In the genomic region with DNA sequence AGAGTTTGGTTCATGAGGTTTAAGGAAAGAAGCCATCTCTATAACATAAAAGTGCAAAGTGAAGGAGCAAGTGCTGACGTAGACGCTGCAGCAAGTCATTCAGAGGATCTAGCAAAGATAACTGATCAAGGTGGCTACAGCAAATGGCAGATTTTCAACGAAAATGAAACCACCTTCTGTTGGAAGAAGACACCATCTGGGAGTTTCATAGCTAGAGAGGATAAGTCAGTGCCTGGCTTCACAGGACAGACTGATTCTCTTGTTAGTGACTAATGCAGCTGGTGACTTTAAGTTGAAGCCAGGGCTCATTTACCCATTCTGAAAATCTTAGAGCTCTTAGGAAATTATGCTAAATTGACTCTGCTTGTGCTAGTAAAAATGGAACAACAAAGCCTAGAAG, we compare ENCODE assay signal across 19 cellular contexts. TPM values are rescaled to one million over a fixed set of nuclear protein-coding genes. Genes with fewer than 3 reads are reported as not detected.
DNase-seq lines count a peak whose midpoint lies in the region; ATAC-seq and TF ChIP-seq lines count a peak whose summit lies in the region.
"Had no signal": no experiment of that assay in that cellular context is flagged by ENCODE, and none has a peak within 500 bp of the region (broad histone marks: within the 10 kb centered on the region; RNA-seq: fewer than 3 reads in every experiment).

No MANE protein-coding gene starts in this region.

- H4K8ac ChIP-seq in mesenchymal stem cell (ENCODE audit: low read length), result no peak overlapping the region

- H3K4ac ChIP-seq in mesenchymal stem cell (ENCODE audit: low read depth in 1 of 2, low read length in 2 of 2), result no peak overlapping the region

- peak overlapping the region; percentile 29 for H3K27ac ChIP-seq in mesenchymal stem cell (ENCODE audit: low read length, poor library complexity, severe bottlenecking)
- H3K27ac ChIP-seq: epithelial cell of prostate, PC-9, upper lobe of left lung had no signal

- H3K36me3 Mint-ChIP-seq in activated CD8-positive, alpha-beta T cell treated with anti-CD3 and anti-CD28 coated beads for 36 hours (ENCODE audit: low read depth), result no peaks in the 10 kb centered on the region
- no peaks in the 10 kb centered on the region for H3K36me3 Mint-ChIP-seq in activated CD8-positive, alpha-beta T cell treated with anti-CD3 and anti-CD28 coated beads, Interleukin-2, amount 10 ng/mL, durations not matched to agents 7 days and 5 days (ENCODE audit: low read depth)
- H3K36me3 Mint-ChIP-seq: stimulated activated memory B cell treated with anti-CD40 and anti-IgM and Interleukin-4, amounts not matched to agents 10 μg/mL and 1 μg/mL and 100 μg/mL, for 72 hours had no signal

- H3K18ac ChIP-seq in mesenchymal stem cell (ENCODE audit: low read depth in 1 of 2, low read length in 2 of 2), result no peak overlapping the region

- no peak for DNase-seq in activated CD8-positive, alpha-beta T cell treated with anti-CD3 and anti-CD28 coated beads for 36 hours
- no peak for DNase-seq in activated CD8-positive, alpha-beta T cell treated with anti-CD3 and anti-CD28 coated beads, Interleukin-2, amount 10 ng/mL, durations not matched to agents 7 days and 5 days
- no peak for DNase-seq in mesenchymal stem cell
- DNase-seq: ACHN; activated CD4-positive, alpha-beta T cell treated with anti-CD3 and anti-CD28 coated beads, Interleukin-2, amount 50 U/mL, for 48 hours; activated effector memory CD4-positive, alpha-beta T cell treated with Interleukin-2 at 50 U/mL for 16 hours; NCI-H2029 treated with DMSO at 0.1 percent for 48 hours; NCI-H69; PC-9; small intestine; upper lobe of left lung had no signal

- H2AK5ac ChIP-seq in mesenchymal stem cell (ENCODE audit: low read length, severe bottlenecking), result no peak overlapping the region

- H2BK120ac ChIP-seq in mesenchymal stem cell (ENCODE audit: low read depth, low read length), result no peak overlapping the region

- no peak overlapping the region for H3K27ac Mint-ChIP-seq in activated CD8-positive, alpha-beta T cell treated with anti-CD3 and anti-CD28 coated beads for 36 hours
- no peak overlapping the region for H3K27ac Mint-ChIP-seq in activated CD8-positive, alpha-beta T cell treated with anti-CD3 and anti-CD28 coated beads, Interleukin-2, amount 10 ng/mL, durations not matched to agents 7 days and 5 days
- H3K27ac Mint-ChIP-seq: stimulated activated memory B cell treated with anti-CD40 and anti-IgM and Interleukin-4, amounts not matched to agents 10 μg/mL and 1 μg/mL and 100 μg/mL, for 72 hours had no signal

- no peaks in the 10 kb centered on the region for H3K27me3 ChIP-seq in mesenchymal stem cell (ENCODE audit: control insufficient read depth in 1 of 2, insufficient read depth in 1 of 2, low read length in 2 of 2)
- H3K27me3 ChIP-seq: upper lobe of left lung had no signal

- no peak for TF ChIP-seq CTCF in activated CD8-positive, alpha-beta T cell treated with anti-CD3 and anti-CD28 coated beads for 36 hours (IDR thresholded peaks at IDR 0.05)

- ATAC-seq in activated CD8-positive, alpha-beta T cell treated with anti-CD3 and anti-CD28 coated beads for 36 hours, result peak; percentile 76
- no peak for ATAC-seq in activated CD8-positive, alpha-beta T cell treated with anti-CD3 and anti-CD28 coated beads, Interleukin-2, amount 10 ng/mL, durations not matched to agents 7 days and 5 days
- peak; percentile 50 for ATAC-seq in GM19463 (IDR thresholded peaks at IDR 0.05; ENCODE audit: unreplicated experiment)
- ATAC-seq in HG03108 (IDR thresholded peaks at IDR 0.05; ENCODE audit: unreplicated experiment), result peak; percentile 73
- no peak for ATAC-seq in HG02970 (IDR thresholded peaks at IDR 0.05; ENCODE audit: low FRiP score, unreplicated experiment)
- ATAC-seq in GM19324 (IDR thresholded peaks at IDR 0.05; ENCODE audit: low FRiP score, unreplicated experiment), result no peak
- no peak for ATAC-seq in HG02885 (IDR thresholded peaks at IDR 0.05; ENCODE audit: poor library complexity, unreplicated experiment)
- ATAC-seq: stimulated activated memory B cell treated with anti-CD40 and anti-IgM and Interleukin-4, amounts not matched to agents 10 μg/mL and 1 μg/mL and 100 μg/mL, for 72 hours had no signal

- H3K23ac ChIP-seq in mesenchymal stem cell (ENCODE audit: low read length in 2 of 2), result no peak overlapping the region

- H3K9me3 ChIP-seq in mesenchymal stem cell (ENCODE audit: control insufficient read depth, low read length), result peaks cover 21% of the 10 kb centered on the region

- POLR2A ChIA-PET in activated CD8-positive, alpha-beta T cell treated with anti-CD3 and anti-CD28 coated beads for 36 hours (lab: Charles Lee), result no interaction called here
- POLR2A ChIA-PET in activated CD8-positive, alpha-beta T cell treated with anti-CD3 and anti-CD28 coated beads, Interleukin-2, amount 10 ng/mL, durations not matched to agents 7 days and 5 days (lab: Charles Lee), result no interaction called here

- no peak overlapping the region for H2BK12ac ChIP-seq in mesenchymal stem cell (ENCODE audit: low read length in 2 of 2)

- CTCF ChIA-PET in activated CD8-positive, alpha-beta T cell treated with anti-CD3 and anti-CD28 coated beads for 36 hours (lab: Charles Lee), result interaction anchor here (1.0 to 1.9 kb wide), 3 partner anchors 26 to 89 kb away, joined by 3 to 9 read pairs (median 4); no protein-coding TSS in a partner anchor
- CTCF ChIA-PET in activated CD8-positive, alpha-beta T cell treated with anti-CD3 and anti-CD28 coated beads, Interleukin-2, amount 10 ng/mL, durations not matched to agents 7 days and 5 days (lab: Charles Lee), result interaction anchor here (1.1 to 1.4 kb wide), 3 partner anchors 58 to 94 kb away, joined by 3 to 7 read pairs (median 3); no protein-coding TSS in a partner anchor

- no peak overlapping the region for H3K4me3 ChIP-seq in mesenchymal stem cell (ENCODE audit: insufficient read depth in 1 of 2, low read depth in 1 of 2, low read length in 2 of 2)
- H3K4me3 ChIP-seq: PC-9, upper lobe of left lung had no signal

- H2AFZ ChIP-seq in mesenchymal stem cell (ENCODE audit: low read depth, low read length), result no peak overlapping the region
- H2AFZ ChIP-seq: PC-9 had no signal

- H3K9me3 Mint-ChIP-seq in activated CD8-positive, alpha-beta T cell treated with anti-CD3 and anti-CD28 coated beads for 36 hours, result peaks cover 12% of the 10 kb centered on the region
- H3K9me3 Mint-ChIP-seq in activated CD8-positive, alpha-beta T cell treated with anti-CD3 and anti-CD28 coated beads, Interleukin-2, amount 10 ng/mL, durations not matched to agents 7 days and 5 days (ENCODE audit: insufficient read depth), result no peaks in the 10 kb centered on the region

- H3K4me1 Mint-ChIP-seq in activated CD8-positive, alpha-beta T cell treated with anti-CD3 and anti-CD28 coated beads for 36 hours (ENCODE audit: low read depth), result peaks cover 8% of the 10 kb centered on the region
- peaks cover 3% of the 10 kb centered on the region for H3K4me1 Mint-ChIP-seq in activated CD8-positive, alpha-beta T cell treated with anti-CD3 and anti-CD28 coated beads, Interleukin-2, amount 10 ng/mL, durations not matched to agents 7 days and 5 days (ENCODE audit: low read depth)
- H3K4me1 Mint-ChIP-seq: stimulated activated memory B cell treated with anti-CD40 and anti-IgM and Interleukin-4, amounts not matched to agents 10 μg/mL and 1 μg/mL and 100 μg/mL, for 72 hours had no signal

- H3K27me3 Mint-ChIP-seq in activated CD8-positive, alpha-beta T cell treated with anti-CD3 and anti-CD28 coated beads for 36 hours, result peaks cover 13% of the 10 kb centered on the region
- H3K27me3 Mint-ChIP-seq in activated CD8-positive, alpha-beta T cell treated with anti-CD3 and anti-CD28 coated beads, Interleukin-2, amount 10 ng/mL, durations not matched to agents 7 days and 5 days (ENCODE audit: low read depth), result peaks cover 6% of the 10 kb centered on the region

- H3K36me3 ChIP-seq in mesenchymal stem cell (ENCODE audit: control insufficient read depth in 1 of 2, insufficient read depth in 2 of 2, low read depth in 1 of 2, low read length in 2 of 2), result no peaks in the 10 kb centered on the region
- H3K36me3 ChIP-seq: upper lobe of left lung had no signal

- intact Hi-C loops in activated CD8-positive, alpha-beta T cell treated with anti-CD3 and anti-CD28 coated beads for 36 hours (cut with micrococcal nuclease), result no loop called here

- WGBS in mesenchymal stem cell, result 73% methylated on average over 3 of the region's 3 CpGs

- no peak overlapping the region for H3K4me3 Mint-ChIP-seq in activated CD8-positive, alpha-beta T cell treated with anti-CD3 and anti-CD28 coated beads for 36 hours
- no peak overlapping the region for H3K4me3 Mint-ChIP-seq in activated CD8-positive, alpha-beta T cell treated with anti-CD3 and anti-CD28 coated beads, Interleukin-2, amount 10 ng/mL, durations not matched to agents 7 days and 5 days
- H3K4me3 Mint-ChIP-seq: stimulated activated memory B cell treated with anti-CD40 and anti-IgM and Interleukin-4, amounts not matched to agents 10 μg/mL and 1 μg/mL and 100 μg/mL, for 72 hours had no signal

- no peak overlapping the region for H3K9ac ChIP-seq in mesenchymal stem cell (ENCODE audit: low read length)

- H2BK15ac ChIP-seq in mesenchymal stem cell (ENCODE audit: low read depth, poor library complexity, severe bottlenecking), result no peak overlapping the region

- no peak overlapping the region for H2BK5ac ChIP-seq in mesenchymal stem cell (ENCODE audit: low read depth, low read length, poor library complexity, severe bottlenecking)

- no peak overlapping the region for H3K4me2 ChIP-seq in mesenchymal stem cell (ENCODE audit: low read length, poor library complexity, severe bottlenecking)
- H3K4me2 ChIP-seq: PC-9 had no signal

- H3K14ac ChIP-seq in mesenchymal stem cell (ENCODE audit: low read length in 2 of 2), result no peak overlapping the region

- H4K91ac ChIP-seq in mesenchymal stem cell (ENCODE audit: low read length), result no peak overlapping the region

- H3K4me1 ChIP-seq in mesenchymal stem cell (ENCODE audit: control insufficient read depth, insufficient read depth, low read depth, low read length), result no peaks in the 10 kb centered on the region
- H3K4me1 ChIP-seq: upper lobe of left lung had no signal

- H3K79me1 ChIP-seq in mesenchymal stem cell (replicated peaks; ENCODE audit: low read length, poor library complexity, severe bottlenecking), result no peaks in the 10 kb centered on the region

RNA-seq across cellular contexts. Expression of a gene that starts 10.4 kb away (rescaled TPM):
- total RNA-seq in activated CD8-positive, alpha-beta T cell treated with anti-CD3 and anti-CD28 coated beads for 36 hours, result under 1 TPM in 1 of 2 experiments, not detected in 1; 0.29 TPM
- total RNA-seq in activated CD8-positive, alpha-beta T cell treated with anti-CD3 and anti-CD28 coated beads, Interleukin-2, amount 10 ng/mL, durations not matched to agents 7 days and 5 days, result not detected
- not detected for polyA plus RNA-seq in mesenchymal stem cell (2013, experiment 1 of 2)
- not detected for polyA plus RNA-seq in mesenchymal stem cell (2013, experiment 2 of 2)
- total RNA-seq: myocyte, PC-9, upper lobe of left lung had no signal

RNA-seq across cellular contexts. Expression of a gene that starts 24.2 kb away (rescaled TPM):
- 10 to 100 TPM; 14.3 to 15.1 TPM for total RNA-seq in activated CD8-positive, alpha-beta T cell treated with anti-CD3 and anti-CD28 coated beads for 36 hours
- 1 to 10 TPM; 4.3 to 5.0 TPM for total RNA-seq in activated CD8-positive, alpha-beta T cell treated with anti-CD3 and anti-CD28 coated beads, Interleukin-2, amount 10 ng/mL, durations not matched to agents 7 days and 5 days
- 0.11 TPM for polyA plus RNA-seq in mesenchymal stem cell (2013, experiment 1 of 2)
- polyA plus RNA-seq in mesenchymal stem cell (2013, experiment 2 of 2), result 0.04 TPM
- total RNA-seq: PC-9 had no signal

Comparison
In these comparisons a context has a peak if more than half of its experiments do, and no peak if none do; other contexts are left out.
1. ATAC-seq: peak in activated CD8-positive, alpha-beta T cell treated with anti-CD3 and anti-CD28 coated beads for 36 hours (single experiment), GM19463 (single experiment) and HG03108 (single experiment); none in activated CD8-positive, alpha-beta T cell treated with anti-CD3 and anti-CD28 coated beads, Interleukin-2, amount 10 ng/mL, durations not matched to agents 7 days and 5 days (single experiment), HG02970 (single experiment), GM19324 (single experiment) and HG02885 (single experiment).